20 cellular contexts compared by ENCODE assay signal in the genomic region with DNA sequence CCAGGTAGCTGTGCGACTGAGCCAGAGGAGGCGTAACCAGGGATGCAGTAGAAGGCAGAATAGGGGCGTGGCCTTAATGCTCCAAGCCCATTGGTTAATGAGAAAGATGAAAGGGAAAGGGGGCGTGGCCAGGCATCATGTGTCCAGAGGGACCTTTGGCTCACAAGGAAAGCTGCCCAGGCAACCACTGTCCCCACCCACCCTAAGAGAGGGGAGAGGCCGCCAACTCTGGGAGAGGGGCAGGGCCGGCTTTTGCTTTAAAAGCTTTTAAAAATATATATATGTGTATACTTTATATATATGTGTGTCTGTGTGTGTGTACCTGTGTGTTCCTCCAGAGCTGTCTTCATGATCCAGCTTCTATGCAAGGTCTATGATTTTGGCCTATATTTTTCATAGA. TPM values are rescaled to one million over a fixed set of nuclear protein-coding genes. Genes with fewer than 3 reads are reported as not detected.
"Had no signal": no experiment of that assay in that cellular context is flagged by ENCODE, and none has a peak within 500 bp of the region (broad histone marks: within the 10 kb centered on the region; RNA-seq: fewer than 3 reads in every experiment).

A gene with protein sequence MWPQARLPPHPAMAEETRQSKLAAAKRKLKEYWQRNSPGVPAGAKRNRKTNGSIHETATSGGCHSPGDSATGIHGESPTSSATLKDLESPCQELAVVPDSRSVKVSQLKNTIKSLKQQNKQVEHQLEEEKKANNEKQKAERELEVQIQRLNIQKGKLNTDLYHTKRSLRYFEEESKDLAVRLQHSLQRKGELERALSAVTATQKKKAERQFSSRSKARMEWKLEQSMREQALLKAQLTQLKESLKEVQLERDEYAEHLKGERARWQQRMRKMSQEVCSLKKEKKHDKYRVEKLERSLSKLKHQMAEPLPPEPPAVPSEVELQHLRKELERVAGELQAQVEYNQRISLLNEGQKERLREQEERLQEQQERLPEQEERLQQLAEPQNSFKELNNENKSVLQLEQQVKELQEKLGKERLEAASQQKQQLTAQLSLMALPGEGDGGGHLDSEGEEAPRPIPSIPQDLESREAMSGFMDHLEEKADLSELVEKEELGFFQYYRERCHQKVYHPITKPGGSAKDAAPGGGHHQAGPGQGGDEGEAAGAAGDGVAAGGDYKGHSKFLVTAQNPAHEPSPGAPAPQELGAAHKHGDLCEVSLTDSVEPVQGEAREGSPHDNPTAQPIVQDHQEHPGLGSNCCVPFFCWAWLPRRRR (minus strand): TSS at position 18 of the 400 bp plus-strand sequence. CDS start 62 bp downstream, outside the sequence.

RNA-seq across cellular contexts. Expression of the gene that starts here (rescaled TPM):
- total RNA-seq: activated B cell treated with CpG ODN at 0.5 μM for 24 hours; activated CD8-positive, alpha-beta memory T cell treated with anti-CD3 and anti-CD28 coated beads for 36 hours; activated CD8-positive, alpha-beta memory T cell treated with anti-CD3 and anti-CD28 coated beads, Interleukin-2, amount 10 ng/mL, durations not matched to agents 7 days and 5 days; activated CD8-positive, alpha-beta T cell treated with anti-CD3 and anti-CD28 coated beads, Interleukin-2, amount 10 ng/mL, durations not matched to agents 7 days and 5 days; activated naive CD4-positive, alpha-beta T cell treated with anti-CD3 and anti-CD28 coated beads for 36 hours; activated naive CD8-positive, alpha-beta T cell treated with anti-CD3 and anti-CD28 coated beads for 36 hours; activated T-helper 1 cell treated with anti-CD3 and anti-CD28 coated beads, Interleukin-12 subunit alpha, Interleukin-12 subunit beta, Interleukin-2, Interleukin-4 antibody, amounts not matched to agents 30 ng/mL and 10 ng/mL and 1 ng/mL, durations not matched to agents 14 hours and 24 hours and 36 hours; activated T-helper 2 cell treated with anti-CD3 and anti-CD28 coated beads, Interferon-gamma antibody, Interleukin-2, Interleukin-4, amounts not matched to agents 10 μg/mL and 5 μg/mL and 100 μg/mL, durations not matched to agents 14 hours and 24 hours and 36 hours; adrenal gland; aorta; body of pancreas; chondrocyte; dermis blood vessel endothelial cell; endothelial cell of umbilical vein; esophagus squamous epithelium; fibroblast of lung; fibroblast of villous mesenchyme; glomerular endothelial cell; T-helper 17 cell had no signal
- polyA plus RNA-seq: endothelial cell of umbilical vein, esophagus, fibroblast of lung had no signal
